In genomic region chr19:4246767-4247593, GRCh38 we compare ENCODE assay signal across 1 cellular context.
A peak's percentile ranks its signal among the peaks of the same experiment; 100 is the strongest.
TF ChIP-seq lines count a peak whose summit lies in the region.

YJU2 (plus strand) TSS chr19:4247080; CDS start chr19:4247147, 67 bp downstream.

TF ChIP-seq in HEK293, 187 proteins besides CTCF, POLR2A, EP300 and RAD21 (continued from another document):
- TF ChIP-seq SETDB1 (IDR thresholded peaks at IDR 0.05; ENCODE audit: insufficient read length, low read length), result peak; percentile 38
- TF ChIP-seq ZNF324 (tag by site-specific recombination; IDR thresholded peaks at IDR 0.05), result peak; percentile 76
- TF ChIP-seq ZNF843 (tag by site-specific recombination; IDR thresholded peaks at IDR 0.05), result 0 out of 2 replicates have a peak, but pooled peaks have one; percentile 17
- TF ChIP-seq SP3 (tag by site-specific recombination; IDR thresholded peaks at IDR 0.05), result peak; percentile 94
- no peak for TF ChIP-seq ZNF600 (tag by site-specific recombination; IDR thresholded peaks at IDR 0.05)
- TF ChIP-seq ATF2 (tag by site-specific recombination; IDR thresholded peaks at IDR 0.05; ENCODE audit: low read depth), result 0 out of 2 replicates have a peak, but pooled peaks have one; percentile 51
- TF ChIP-seq ZNF677 (tag by site-specific recombination; IDR thresholded peaks at IDR 0.05), result no peak
- no peak for TF ChIP-seq PRDM1 (tag by site-specific recombination; IDR thresholded peaks at IDR 0.05)
- TF ChIP-seq, protein P1, sequence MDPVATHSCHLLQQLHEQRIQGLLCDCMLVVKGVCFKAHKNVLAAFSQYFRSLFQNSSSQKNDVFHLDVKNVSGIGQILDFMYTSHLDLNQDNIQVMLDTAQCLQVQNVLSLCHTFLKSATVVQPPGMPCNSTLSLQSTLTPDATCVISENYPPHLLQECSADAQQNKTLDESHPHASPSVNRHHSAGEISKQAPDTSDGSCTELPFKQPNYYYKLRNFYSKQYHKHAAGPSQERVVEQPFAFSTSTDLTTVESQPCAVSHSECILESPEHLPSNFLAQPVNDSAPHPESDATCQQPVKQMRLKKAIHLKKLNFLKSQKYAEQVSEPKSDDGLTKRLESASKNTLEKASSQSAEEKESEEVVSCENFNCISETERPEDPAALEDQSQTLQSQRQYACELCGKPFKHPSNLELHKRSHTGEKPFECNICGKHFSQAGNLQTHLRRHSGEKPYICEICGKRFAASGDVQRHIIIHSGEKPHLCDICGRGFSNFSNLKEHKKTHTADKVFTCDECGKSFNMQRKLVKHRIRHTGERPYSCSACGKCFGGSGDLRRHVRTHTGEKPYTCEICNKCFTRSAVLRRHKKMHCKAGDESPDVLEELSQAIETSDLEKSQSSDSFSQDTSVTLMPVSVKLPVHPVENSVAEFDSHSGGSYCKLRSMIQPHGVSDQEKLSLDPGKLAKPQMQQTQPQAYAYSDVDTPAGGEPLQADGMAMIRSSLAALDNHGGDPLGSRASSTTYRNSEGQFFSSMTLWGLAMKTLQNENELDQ (tag by site-specific recombination; IDR thresholded peaks at IDR 0.05; ENCODE audit: low read depth), result no peak
- peak; percentile 78; the same call in 1 of the 2 replicates for TF ChIP-seq ZNF394 (tag by site-specific recombination; IDR thresholded peaks at IDR 0.05; ENCODE audit: borderline replicate concordance)
- no peak for TF ChIP-seq BCL11B (tag by site-specific recombination; IDR thresholded peaks at IDR 0.05; ENCODE audit: low read depth)
- no peak for TF ChIP-seq ZNF768 (tag by site-specific recombination; IDR thresholded peaks at IDR 0.05)
- no peak for TF ChIP-seq ZNF596 (tag by site-specific recombination; IDR thresholded peaks at IDR 0.05)
- TF ChIP-seq, protein P2, sequence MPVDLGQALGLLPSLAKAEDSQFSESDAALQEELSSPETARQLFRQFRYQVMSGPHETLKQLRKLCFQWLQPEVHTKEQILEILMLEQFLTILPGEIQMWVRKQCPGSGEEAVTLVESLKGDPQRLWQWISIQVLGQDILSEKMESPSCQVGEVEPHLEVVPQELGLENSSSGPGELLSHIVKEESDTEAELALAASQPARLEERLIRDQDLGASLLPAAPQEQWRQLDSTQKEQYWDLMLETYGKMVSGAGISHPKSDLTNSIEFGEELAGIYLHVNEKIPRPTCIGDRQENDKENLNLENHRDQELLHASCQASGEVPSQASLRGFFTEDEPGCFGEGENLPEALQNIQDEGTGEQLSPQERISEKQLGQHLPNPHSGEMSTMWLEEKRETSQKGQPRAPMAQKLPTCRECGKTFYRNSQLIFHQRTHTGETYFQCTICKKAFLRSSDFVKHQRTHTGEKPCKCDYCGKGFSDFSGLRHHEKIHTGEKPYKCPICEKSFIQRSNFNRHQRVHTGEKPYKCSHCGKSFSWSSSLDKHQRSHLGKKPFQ (tag by site-specific recombination; IDR thresholded peaks at IDR 0.05), result no peak
- TF ChIP-seq SCRT1 (tag by site-specific recombination; IDR thresholded peaks at IDR 0.05; ENCODE audit: borderline replicate concordance), result no peak
- no peak for TF ChIP-seq ZSCAN16 (tag by site-specific recombination; IDR thresholded peaks at IDR 0.05)
- TF ChIP-seq, protein P3, sequence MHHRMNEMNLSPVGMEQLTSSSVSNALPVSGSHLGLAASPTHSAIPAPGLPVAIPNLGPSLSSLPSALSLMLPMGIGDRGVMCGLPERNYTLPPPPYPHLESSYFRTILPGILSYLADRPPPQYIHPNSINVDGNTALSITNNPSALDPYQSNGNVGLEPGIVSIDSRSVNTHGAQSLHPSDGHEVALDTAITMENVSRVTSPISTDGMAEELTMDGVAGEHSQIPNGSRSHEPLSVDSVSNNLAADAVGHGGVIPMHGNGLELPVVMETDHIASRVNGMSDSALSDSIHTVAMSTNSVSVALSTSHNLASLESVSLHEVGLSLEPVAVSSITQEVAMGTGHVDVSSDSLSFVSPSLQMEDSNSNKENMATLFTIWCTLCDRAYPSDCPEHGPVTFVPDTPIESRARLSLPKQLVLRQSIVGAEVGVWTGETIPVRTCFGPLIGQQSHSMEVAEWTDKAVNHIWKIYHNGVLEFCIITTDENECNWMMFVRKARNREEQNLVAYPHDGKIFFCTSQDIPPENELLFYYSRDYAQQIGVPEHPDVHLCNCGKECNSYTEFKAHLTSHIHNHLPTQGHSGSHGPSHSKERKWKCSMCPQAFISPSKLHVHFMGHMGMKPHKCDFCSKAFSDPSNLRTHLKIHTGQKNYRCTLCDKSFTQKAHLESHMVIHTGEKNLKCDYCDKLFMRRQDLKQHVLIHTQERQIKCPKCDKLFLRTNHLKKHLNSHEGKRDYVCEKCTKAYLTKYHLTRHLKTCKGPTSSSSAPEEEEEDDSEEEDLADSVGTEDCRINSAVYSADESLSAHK (tag by site-specific recombination; IDR thresholded peaks at IDR 0.05), result no peak
- no peak for TF ChIP-seq HOXC10 (CRISPR knock-in tag; IDR thresholded peaks at IDR 0.05)
- no peak for TF ChIP-seq ZNF473 (tag by site-specific recombination; IDR thresholded peaks at IDR 0.05)
- TF ChIP-seq, protein P4, sequence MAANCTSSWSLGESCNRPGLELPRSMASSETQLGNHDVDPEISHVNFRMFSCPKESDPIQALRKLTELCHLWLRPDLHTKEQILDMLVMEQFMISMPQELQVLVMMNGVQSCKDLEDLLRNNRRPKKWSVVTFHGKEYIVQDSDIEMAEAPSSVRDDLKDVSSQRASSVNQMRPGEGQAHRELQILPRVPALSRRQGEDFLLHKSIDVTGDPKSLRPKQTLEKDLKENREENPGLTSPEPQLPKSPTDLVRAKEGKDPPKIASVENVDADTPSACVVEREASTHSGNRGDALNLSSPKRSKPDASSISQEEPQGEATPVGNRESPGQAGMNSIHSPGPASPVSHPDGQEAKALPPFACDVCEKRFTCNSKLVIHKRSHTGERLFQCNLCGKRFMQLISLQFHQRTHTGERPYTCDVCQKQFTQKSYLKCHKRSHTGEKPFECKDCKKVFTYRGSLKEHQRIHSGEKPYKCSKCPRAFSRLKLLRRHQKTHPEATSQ (tag by site-specific recombination; IDR thresholded peaks at IDR 0.05), result no peak
- no peak for TF ChIP-seq GLI2 (tag by site-specific recombination; IDR thresholded peaks at IDR 0.05; ENCODE audit: borderline replicate concordance, low read depth)
- 0 out of 2 replicates have a peak, but pooled peaks have one; percentile 48 for TF ChIP-seq ZNF513 (tag by site-specific recombination; IDR thresholded peaks at IDR 0.05)
- TF ChIP-seq ZNF169 (tag by site-specific recombination; IDR thresholded peaks at IDR 0.05), result no peak
- TF ChIP-seq ZNF501 (tag by site-specific recombination; IDR thresholded peaks at IDR 0.05), result peak; percentile 88
- TF ChIP-seq ZNF155 (tag by site-specific recombination; IDR thresholded peaks at IDR 0.05), result no peak
- TF ChIP-seq ZNF184 (tag by site-specific recombination; IDR thresholded peaks at IDR 0.05), result no peak
- TF ChIP-seq ZEB2 (tag by site-specific recombination; IDR thresholded peaks at IDR 0.05), result peak; percentile 51
- TF ChIP-seq, protein P5, sequence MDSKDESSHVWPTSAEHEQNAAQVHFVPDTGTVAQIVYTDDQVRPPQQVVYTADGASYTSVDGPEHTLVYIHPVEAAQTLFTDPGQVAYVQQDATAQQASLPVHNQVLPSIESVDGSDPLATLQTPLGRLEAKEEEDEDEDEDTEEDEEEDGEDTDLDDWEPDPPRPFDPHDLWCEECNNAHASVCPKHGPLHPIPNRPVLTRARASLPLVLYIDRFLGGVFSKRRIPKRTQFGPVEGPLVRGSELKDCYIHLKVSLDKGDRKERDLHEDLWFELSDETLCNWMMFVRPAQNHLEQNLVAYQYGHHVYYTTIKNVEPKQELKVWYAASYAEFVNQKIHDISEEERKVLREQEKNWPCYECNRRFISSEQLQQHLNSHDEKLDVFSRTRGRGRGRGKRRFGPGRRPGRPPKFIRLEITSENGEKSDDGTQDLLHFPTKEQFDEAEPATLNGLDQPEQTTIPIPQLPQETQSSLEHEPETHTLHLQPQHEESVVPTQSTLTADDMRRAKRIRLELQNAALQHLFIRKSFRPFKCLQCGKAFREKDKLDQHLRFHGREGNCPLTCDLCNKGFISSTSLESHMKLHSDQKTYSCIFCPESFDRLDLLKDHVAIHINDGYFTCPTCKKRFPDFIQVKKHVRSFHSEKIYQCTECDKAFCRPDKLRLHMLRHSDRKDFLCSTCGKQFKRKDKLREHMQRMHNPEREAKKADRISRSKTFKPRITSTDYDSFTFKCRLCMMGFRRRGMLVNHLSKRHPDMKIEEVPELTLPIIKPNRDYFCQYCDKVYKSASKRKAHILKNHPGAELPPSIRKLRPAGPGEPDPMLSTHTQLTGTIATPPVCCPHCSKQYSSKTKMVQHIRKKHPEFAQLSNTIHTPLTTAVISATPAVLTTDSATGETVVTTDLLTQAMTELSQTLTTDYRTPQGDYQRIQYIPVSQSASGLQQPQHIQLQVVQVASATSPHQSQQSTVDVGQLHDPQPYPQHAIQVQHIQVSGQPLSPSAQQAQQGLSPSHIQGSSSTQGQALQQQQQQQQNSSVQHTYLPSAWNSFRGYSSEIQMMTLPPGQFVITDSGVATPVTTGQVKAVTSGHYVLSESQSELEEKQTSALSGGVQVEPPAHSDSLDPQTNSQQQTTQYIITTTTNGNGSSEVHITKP (tag by site-specific recombination; IDR thresholded peaks at IDR 0.05), result peak; percentile 97
- no peak for TF ChIP-seq ZNF175 (tag by site-specific recombination; IDR thresholded peaks at IDR 0.05)
- TF ChIP-seq ZBTB48 (tag by site-specific recombination; IDR thresholded peaks at IDR 0.05), result no peak
- no peak for TF ChIP-seq ZNF174 (tag by site-specific recombination; IDR thresholded peaks at IDR 0.05)
- peak; percentile 64; the same call in 1 of the 2 replicates for TF ChIP-seq KLF9 (tag by site-specific recombination; IDR thresholded peaks at IDR 0.05; ENCODE audit: low read depth)
- no peak for TF ChIP-seq ZFP41 (tag by site-specific recombination; IDR thresholded peaks at IDR 0.05; ENCODE audit: borderline replicate concordance)
- TF ChIP-seq ZNF404 (tag by site-specific recombination; IDR thresholded peaks at IDR 0.05), result no peak
- peak; percentile 89; the same call in 1 of the 2 replicates for TF ChIP-seq ZNF580 (tag by site-specific recombination; IDR thresholded peaks at IDR 0.05)
- peak; percentile 84 for TF ChIP-seq ZFP69B (tag by site-specific recombination; IDR thresholded peaks at IDR 0.05)
- TF ChIP-seq, protein P6, sequence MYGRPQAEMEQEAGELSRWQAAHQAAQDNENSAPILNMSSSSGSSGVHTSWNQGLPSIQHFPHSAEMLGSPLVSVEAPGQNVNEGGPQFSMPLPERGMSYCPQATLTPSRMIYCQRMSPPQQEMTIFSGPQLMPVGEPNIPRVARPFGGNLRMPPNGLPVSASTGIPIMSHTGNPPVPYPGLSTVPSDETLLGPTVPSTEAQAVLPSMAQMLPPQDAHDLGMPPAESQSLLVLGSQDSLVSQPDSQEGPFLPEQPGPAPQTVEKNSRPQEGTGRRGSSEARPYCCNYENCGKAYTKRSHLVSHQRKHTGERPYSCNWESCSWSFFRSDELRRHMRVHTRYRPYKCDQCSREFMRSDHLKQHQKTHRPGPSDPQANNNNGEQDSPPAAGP (tag by site-specific recombination; IDR thresholded peaks at IDR 0.05), result peak; percentile 95
- TF ChIP-seq ZNF221 (tag by site-specific recombination; IDR thresholded peaks at IDR 0.05; ENCODE audit: borderline replicate concordance), result no peak
- TF ChIP-seq ZNF416 (tag by site-specific recombination; IDR thresholded peaks at IDR 0.05), result no peak
- TF ChIP-seq ZFP37 (tag by site-specific recombination; IDR thresholded peaks at IDR 0.05), result peak; percentile 73; the same call in 1 of the 2 replicates
- no peak for TF ChIP-seq ZNF830 (tag by site-specific recombination; IDR thresholded peaks at IDR 0.05; ENCODE audit: low read depth)
- no peak for TF ChIP-seq SCRT2 (tag by site-specific recombination; IDR thresholded peaks at IDR 0.05)
- no peak for TF ChIP-seq ZNF433 (tag by site-specific recombination; IDR thresholded peaks at IDR 0.05; ENCODE audit: low read depth)
- TF ChIP-seq KLF16 (tag by site-specific recombination; IDR thresholded peaks at IDR 0.05), result peak; percentile 96
- no peak for TF ChIP-seq ZNF626 (tag by site-specific recombination; IDR thresholded peaks at IDR 0.05)
- TF ChIP-seq KLF10 (tag by site-specific recombination; IDR thresholded peaks at IDR 0.05), result 0 out of 2 replicates have a peak, but pooled peaks have one; percentile 48
- TF ChIP-seq ZNF654 (tag by site-specific recombination; IDR thresholded peaks at IDR 0.05; ENCODE audit: low read depth), result 0 out of 2 replicates have a peak, but pooled peaks have one; percentile 11
TF ChIP-seq in HEK293: peak in this region for 72.
